ENCODE assay signal across 25 cellular contexts in genomic region chr2:25699206-25699605, GRCh38. TPM values are rescaled to one million over a fixed set of nuclear protein-coding genes. Genes with fewer than 3 reads are reported as not detected.
DNase-seq lines count a peak whose midpoint lies in the region; ATAC-seq and TF ChIP-seq lines count a peak whose summit lies in the region.
"Had no signal": no experiment of that assay in that cellular context is flagged by ENCODE, and none has a peak within 500 bp of the region (broad histone marks: within the 10 kb centered on the region; RNA-seq: fewer than 3 reads in every experiment).

No MANE protein-coding gene starts in this region.

- WGBS in transverse colon (ENCODE audit: low coverage in 1 of 2), 2 donors, result 84 to 100% methylated on average over 1 to 7 of the region's 7 CpGs

- in situ Hi-C loops in transverse colon (cut with MboI; ENCODE audit: low pct_ligation_motif_present in 1 of 4, low pct_unique_long_range_greater_than_20kb in 1 of 4, low sequenced_read_pairs in 3 of 4), result no loop called here

- H3K9me3 ChIP-seq in RWPE2 (ENCODE audit: severe bottlenecking) (no peaks in the 10 kb centered on the region), upper lobe of right lung (no peaks in the 10 kb centered on the region), transverse colon (no peaks in the 10 kb centered on the region)
- H3K9me3 ChIP-seq: A549, HAP-1, left ventricle myocardium inferior, pancreas had no signal

- TF ChIP-seq CTCF in RWPE2 (IDR thresholded peaks at IDR 0.05; ENCODE audit: poor library complexity, severe bottlenecking) (no peak), upper lobe of right lung (IDR thresholded peaks at IDR 0.05) (no peak), transverse colon (IDR thresholded peaks at IDR 0.05) (no peak)

- no peak for TF ChIP-seq EP300 in transverse colon (IDR thresholded peaks at IDR 0.05; ENCODE audit: low read depth)

- DNase-seq in NCI-H748 (lab: John Stamatoyannopoulos, UW; ENCODE audit: unreplicated experiment) (peak; percentile 11), NCI-H748 treated with DMSO at 0.1 percent for 48 hours (lab: John Stamatoyannopoulos, UW) (no peak), NCI-H2227 treated with DMSO at 0.1 percent for 48 hours (lab: John Stamatoyannopoulos, UW) (peak; percentile 64), RWPE2 (ENCODE audit: low spot score) (no peak), upper lobe of right lung (peak; percentile 39), transverse colon (no peak)
- DNase-seq: activated CD4-positive, alpha-beta T cell treated with anti-CD3 and anti-CD28 coated beads, Interleukin-2, amount 50 U/mL, for 1 hour; activated CD4-positive, CD25-positive, alpha-beta regulatory T cell; activated effector memory CD4-positive, alpha-beta T cell treated with Interleukin-2 at 50 U/mL for 16 hours; activated naive CD8-positive, alpha-beta T cell treated with anti-CD3 and anti-CD28 coated beads, Interleukin-2, amount 10 ng/mL, durations not matched to agents 7 days and 5 days; activated T-cell treated with anti-CD3 and anti-CD28 coated beads, Interleukin-2, amount 50 U/mL, for 1 hour; aorta; effector memory CD8-positive, alpha-beta T cell; KG1; left ventricle myocardium inferior; mesendoderm; MM.1S; NCI-H82; pancreas; stimulated activated naive CD8-positive, alpha-beta T cell treated with anti-CD3 and anti-CD28 coated beads, Interleukin-15, Interleukin-2, amounts not matched to agents 100 U/mL and 50 U/mL, for 24 hours had no signal

- ATAC-seq in RWPE2 (ENCODE audit: low read depth) (no peak), upper lobe of right lung (no peak), GM18861 (IDR thresholded peaks at IDR 0.05; ENCODE audit: unreplicated experiment) (no peak), GM18519 (IDR thresholded peaks at IDR 0.05; ENCODE audit: low FRiP score, unreplicated experiment) (no peak)
- ATAC-seq: effector memory CD8-positive, alpha-beta T cell had no signal

- H3K27ac ChIP-seq in RWPE2 (ENCODE audit: poor library complexity, severe bottlenecking) (peak overlapping the region; percentile 60), upper lobe of right lung (no peak overlapping the region), transverse colon (no peak overlapping the region)
- H3K27ac ChIP-seq: A549, left ventricle myocardium inferior, pancreas, SK-N-MC had no signal

- no peak for TF ChIP-seq POLR2A in transverse colon (IDR thresholded peaks at IDR 0.05)

- H3K36me3 ChIP-seq in RWPE2 (ENCODE audit: low read depth), result no peaks in the 10 kb centered on the region
- H3K36me3 ChIP-seq in upper lobe of right lung, result no peaks in the 10 kb centered on the region
- no peaks in the 10 kb centered on the region for H3K36me3 ChIP-seq in transverse colon
- H3K36me3 ChIP-seq: HAP-1, left ventricle myocardium inferior, pancreas had no signal

- intact Hi-C loops in upper lobe of right lung (cut with DNase I) (no loop called here), transverse colon (cut with DNase I; ENCODE audit: low total_unique reads) (loop anchor here (10.0 kb wide), 1 partner anchor 94 kb away; no protein-coding TSS in a partner anchor)

- H3K4me3 ChIP-seq in RWPE2 (ENCODE audit: severe bottlenecking) (no peak overlapping the region), upper lobe of right lung (no peak overlapping the region), transverse colon (no peak overlapping the region)
- H3K4me3 ChIP-seq: A549, HAP-1, left ventricle myocardium inferior, pancreas, SK-N-MC had no signal

- H3K27me3 ChIP-seq in RWPE2 (ENCODE audit: insufficient read depth, poor library complexity, severe bottlenecking), result no peaks in the 10 kb centered on the region
- no peaks in the 10 kb centered on the region for H3K27me3 ChIP-seq in upper lobe of right lung
- peaks cover 6% of the 10 kb centered on the region for H3K27me3 ChIP-seq in transverse colon
- H3K27me3 ChIP-seq: pancreas had no signal

- H3K4me1 ChIP-seq in RWPE2 (ENCODE audit: insufficient read depth, poor library complexity, severe bottlenecking), result peaks cover 17% of the 10 kb centered on the region
- H3K4me1 ChIP-seq in upper lobe of right lung, result no peaks in the 10 kb centered on the region
- no peaks in the 10 kb centered on the region for H3K4me1 ChIP-seq in transverse colon
- H3K4me1 ChIP-seq: HAP-1, left ventricle myocardium inferior, pancreas had no signal

RNA-seq across cellular contexts. Expression of gene DTNB, which starts 25.8 kb away (rescaled TPM):
- total RNA-seq in upper lobe of right lung (18.1 TPM), transverse colon (1 to 10 TPM; 2.2 to 7.8 (median 3.9) TPM)

Comparison
In these comparisons a context has a peak if more than half of its experiments do, and no peak if none do; other contexts are left out.
1. DNase-seq: peak in NCI-H748 (single experiment), NCI-H2227 treated with DMSO at 0.1 percent for 48 hours (single experiment) and upper lobe of right lung (single experiment); none in NCI-H748 treated with DMSO at 0.1 percent for 48 hours (single experiment), RWPE2 (single experiment) and transverse colon (single experiment).